11 cellular contexts compared by ENCODE assay signal in the genomic region with DNA sequence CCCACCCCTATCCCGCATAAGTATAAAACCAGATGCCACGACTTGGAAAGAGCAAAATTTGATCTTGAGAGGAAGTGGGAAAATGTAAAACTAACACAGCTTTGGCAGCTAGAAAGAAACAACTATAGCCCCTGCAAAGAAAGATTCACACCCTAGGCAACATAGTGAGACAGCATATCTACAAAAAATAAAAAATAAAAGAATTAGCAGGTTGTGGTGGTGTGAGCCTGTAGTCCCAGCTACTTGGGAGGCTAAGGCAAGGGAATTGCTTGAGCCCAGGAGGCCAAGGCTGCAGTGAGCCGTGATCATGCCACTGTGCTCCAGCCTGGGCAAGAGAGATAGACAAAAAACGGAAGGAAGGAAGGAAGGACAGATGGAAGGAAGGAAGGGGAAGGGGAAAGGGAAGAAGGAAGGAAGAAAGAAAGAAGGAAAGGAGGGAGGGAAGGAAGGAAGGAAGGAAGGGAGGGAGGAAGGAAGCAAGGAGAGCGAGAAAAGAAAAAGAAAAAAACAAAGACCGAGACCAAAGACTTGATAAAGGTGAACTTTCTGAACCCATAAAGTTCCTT. TPM values are rescaled to one million over a fixed set of nuclear protein-coding genes. Genes with fewer than 3 reads are reported as not detected.
DNase-seq lines count a peak whose midpoint lies in the region; ATAC-seq and TF ChIP-seq lines count a peak whose summit lies in the region.
"Had no signal": no experiment of that assay in that cellular context is flagged by ENCODE, and none has a peak within 500 bp of the region (broad histone marks: within the 10 kb centered on the region; RNA-seq: fewer than 3 reads in every experiment).

No MANE protein-coding gene starts in this region.

- intact Hi-C loops in esophagus squamous epithelium (cut with DNase I), result no loop called here

- ATAC-seq in RWPE2 (ENCODE audit: low read depth) (no peak), HG03039 (IDR thresholded peaks at IDR 0.05; ENCODE audit: unreplicated experiment) (no peak), HG03097 (IDR thresholded peaks at IDR 0.05; ENCODE audit: low FRiP score, unreplicated experiment) (no peak)
- ATAC-seq in stimulated activated effector memory CD8-positive, alpha-beta T cell treated with anti-CD3 and anti-CD28 coated beads, Interleukin-12 subunit alpha, Interleukin-12 subunit beta, amount 100 ng/mL, for 72 hours, result no peak

- H3K9me3 Mint-ChIP-seq in stimulated activated effector memory CD8-positive, alpha-beta T cell treated with anti-CD3 and anti-CD28 coated beads, Interleukin-12 subunit alpha, Interleukin-12 subunit beta, amount 100 ng/mL, for 72 hours, result no peaks in the 10 kb centered on the region

- WGBS in esophagus squamous epithelium, 2 donors, result 52 to 59% methylated on average over 6 of the region's 6 CpGs

- TF ChIP-seq CTCF in HEK293 (tag by site-specific recombination; IDR thresholded peaks at IDR 0.05), result no peak
- no peak for TF ChIP-seq CTCF in RWPE2 (IDR thresholded peaks at IDR 0.05; ENCODE audit: poor library complexity, severe bottlenecking)
- no peak for TF ChIP-seq CTCF in esophagus squamous epithelium (IDR thresholded peaks at IDR 0.05)

- H3K36me3 ChIP-seq in HEK293 (ENCODE audit: control insufficient read depth in 2 of 2, insufficient read depth in 1 of 2, low read length in 2 of 2) (no peaks in the 10 kb centered on the region), RWPE2 (ENCODE audit: low read depth) (no peaks in the 10 kb centered on the region), esophagus squamous epithelium (no peaks in the 10 kb centered on the region)

- H3K9me3 ChIP-seq in HEK293 (ENCODE audit: control insufficient read depth, insufficient read depth, low read depth, low read length) (no peaks in the 10 kb centered on the region), RWPE2 (ENCODE audit: severe bottlenecking) (no peaks in the 10 kb centered on the region), esophagus squamous epithelium (no peaks in the 10 kb centered on the region)

- H3K4me1 ChIP-seq in HEK293 (ENCODE audit: control insufficient read depth, insufficient read depth, low read length), result peaks cover 12% of the 10 kb centered on the region
- H3K4me1 ChIP-seq in RWPE2 (ENCODE audit: insufficient read depth, poor library complexity, severe bottlenecking), result peaks cover 19% of the 10 kb centered on the region
- peaks cover 22 to 73% (median 45%) of the 10 kb centered on the region in 3 donors for H3K4me1 ChIP-seq in esophagus squamous epithelium

- CTCF ChIA-PET in HEK293 (lab: Yijun Ruan, JAX), result interaction anchor here (1.7 kb wide), 1 partner anchor 87 kb away, joined by 11 read pairs; no protein-coding TSS in a partner anchor

- no peak for TF ChIP-seq POLR2A in esophagus squamous epithelium (IDR thresholded peaks at IDR 0.05)

- POLR2A ChIA-PET in HEK293 (lab: Yijun Ruan, JAX), result interaction anchor here (1.1 kb wide), 1 partner anchor 26 kb away, joined by 5 read pairs; no protein-coding TSS in a partner anchor

- no peak for DNase-seq in RWPE2 (ENCODE audit: low spot score)
- DNase-seq in esophagus squamous epithelium (lab: John Stamatoyannopoulos, UW), result no peak
- no peak for DNase-seq in stimulated activated effector memory CD8-positive, alpha-beta T cell treated with anti-CD3 and anti-CD28 coated beads, Interleukin-12 subunit alpha, Interleukin-12 subunit beta, amount 100 ng/mL, for 72 hours (ENCODE audit: low spot score in 2 of 2)
- no peak for DNase-seq in NCI-H2029 treated with DMSO at 0.1 percent for 48 hours (lab: John Stamatoyannopoulos, UW)
- DNase-seq: dorsolateral prefrontal cortex; H7; NCI-H510A; stimulated activated CD4-positive, alpha-beta T cell treated with anti-CD3 and anti-CD28 coated beads, Interleukin-4, amount 100 ng/mL, for 24 hours had no signal

- H3K27me3 ChIP-seq in RWPE2 (ENCODE audit: insufficient read depth, poor library complexity, severe bottlenecking), result no peaks in the 10 kb centered on the region
- H3K27me3 ChIP-seq in esophagus squamous epithelium, result no peaks in the 10 kb centered on the region
- H3K27me3 ChIP-seq: dorsolateral prefrontal cortex had no signal

- H3K36me3 Mint-ChIP-seq in stimulated activated effector memory CD8-positive, alpha-beta T cell treated with anti-CD3 and anti-CD28 coated beads, Interleukin-12 subunit alpha, Interleukin-12 subunit beta, amount 100 ng/mL, for 72 hours, result peaks cover 15% of the 10 kb centered on the region

- peak overlapping the region; percentile 96 for H3K27ac Mint-ChIP-seq in stimulated activated effector memory CD8-positive, alpha-beta T cell treated with anti-CD3 and anti-CD28 coated beads, Interleukin-12 subunit alpha, Interleukin-12 subunit beta, amount 100 ng/mL, for 72 hours

- peaks cover 79% of the 10 kb centered on the region for H3K4me1 Mint-ChIP-seq in stimulated activated effector memory CD8-positive, alpha-beta T cell treated with anti-CD3 and anti-CD28 coated beads, Interleukin-12 subunit alpha, Interleukin-12 subunit beta, amount 100 ng/mL, for 72 hours

- no peak overlapping the region for H3K27ac ChIP-seq in HEK293 (ENCODE audit: extremely low read depth, low read depth, low read length)
- peak overlapping the region; percentile 60 for H3K27ac ChIP-seq in RWPE2 (ENCODE audit: poor library complexity, severe bottlenecking)
- H3K27ac ChIP-seq in esophagus squamous epithelium, result peak overlapping the region; percentile 25 to 91 (median 74)

- H3K4me3 Mint-ChIP-seq in stimulated activated effector memory CD8-positive, alpha-beta T cell treated with anti-CD3 and anti-CD28 coated beads, Interleukin-12 subunit alpha, Interleukin-12 subunit beta, amount 100 ng/mL, for 72 hours, result peak overlapping the region; percentile 42

- H3K4me3 ChIP-seq in HEK293 (ENCODE audit: low read depth, low read length), result no peak overlapping the region
- H3K4me3 ChIP-seq in RWPE2 (ENCODE audit: severe bottlenecking), result no peak overlapping the region
- H3K4me3 ChIP-seq in esophagus squamous epithelium, result no peak overlapping the region
- H3K4me3 ChIP-seq: dorsolateral prefrontal cortex had no signal

TF ChIP-seq in HEK293, 187 proteins besides CTCF, POLR2A, EP300 and RAD21:
- TF ChIP-seq, protein P1, sequence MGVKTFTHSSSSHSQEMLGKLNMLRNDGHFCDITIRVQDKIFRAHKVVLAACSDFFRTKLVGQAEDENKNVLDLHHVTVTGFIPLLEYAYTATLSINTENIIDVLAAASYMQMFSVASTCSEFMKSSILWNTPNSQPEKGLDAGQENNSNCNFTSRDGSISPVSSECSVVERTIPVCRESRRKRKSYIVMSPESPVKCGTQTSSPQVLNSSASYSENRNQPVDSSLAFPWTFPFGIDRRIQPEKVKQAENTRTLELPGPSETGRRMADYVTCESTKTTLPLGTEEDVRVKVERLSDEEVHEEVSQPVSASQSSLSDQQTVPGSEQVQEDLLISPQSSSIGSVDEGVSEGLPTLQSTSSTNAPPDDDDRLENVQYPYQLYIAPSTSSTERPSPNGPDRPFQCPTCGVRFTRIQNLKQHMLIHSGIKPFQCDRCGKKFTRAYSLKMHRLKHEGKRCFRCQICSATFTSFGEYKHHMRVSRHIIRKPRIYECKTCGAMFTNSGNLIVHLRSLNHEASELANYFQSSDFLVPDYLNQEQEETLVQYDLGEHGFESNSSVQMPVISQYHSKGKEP (tag by site-specific recombination; IDR thresholded peaks at IDR 0.05), result no peak
- TF ChIP-seq, protein P2, sequence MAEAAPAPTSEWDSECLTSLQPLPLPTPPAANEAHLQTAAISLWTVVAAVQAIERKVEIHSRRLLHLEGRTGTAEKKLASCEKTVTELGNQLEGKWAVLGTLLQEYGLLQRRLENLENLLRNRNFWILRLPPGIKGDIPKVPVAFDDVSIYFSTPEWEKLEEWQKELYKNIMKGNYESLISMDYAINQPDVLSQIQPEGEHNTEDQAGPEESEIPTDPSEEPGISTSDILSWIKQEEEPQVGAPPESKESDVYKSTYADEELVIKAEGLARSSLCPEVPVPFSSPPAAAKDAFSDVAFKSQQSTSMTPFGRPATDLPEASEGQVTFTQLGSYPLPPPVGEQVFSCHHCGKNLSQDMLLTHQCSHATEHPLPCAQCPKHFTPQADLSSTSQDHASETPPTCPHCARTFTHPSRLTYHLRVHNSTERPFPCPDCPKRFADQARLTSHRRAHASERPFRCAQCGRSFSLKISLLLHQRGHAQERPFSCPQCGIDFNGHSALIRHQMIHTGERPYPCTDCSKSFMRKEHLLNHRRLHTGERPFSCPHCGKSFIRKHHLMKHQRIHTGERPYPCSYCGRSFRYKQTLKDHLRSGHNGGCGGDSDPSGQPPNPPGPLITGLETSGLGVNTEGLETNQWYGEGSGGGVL (tag by site-specific recombination; IDR thresholded peaks at IDR 0.05), result no peak
- peak; percentile 92 for TF ChIP-seq ZNF366 (tag by site-specific recombination; conservative IDR thresholded peaks at IDR 0.05)

RNA-seq across cellular contexts. Expression of gene RAP1A, which starts 25.4 kb away (rescaled TPM):
- total RNA-seq in esophagus squamous epithelium, result 100 to 1,000 TPM in 1 of 4 donors, 10 to 100 TPM in 3; 24.3 to 111 (median 43.3) TPM
